In genomic region chr5:170892201-170892600, GRCh38 we compare ENCODE assay signal across 21 cellular contexts. TPM values are rescaled to one million over a fixed set of nuclear protein-coding genes. Genes with fewer than 3 reads are reported as not detected.
DNase-seq lines count a peak whose midpoint lies in the region; TF ChIP-seq lines count a peak whose summit lies in the region.
"Had no signal": no experiment of that assay in that cellular context is flagged by ENCODE, and none has a peak within 500 bp of the region (broad histone marks: within the 10 kb centered on the region; RNA-seq: fewer than 3 reads in every experiment).

No MANE protein-coding gene starts in this region.

- peak; percentile 33 for DNase-seq in HS-5 (ENCODE audit: low read depth)
- peak; percentile 29 for DNase-seq in astrocyte of the cerebellum (ENCODE audit: low read depth)
- peak; percentile 56 for DNase-seq in fibroblast of pulmonary artery (ENCODE audit: low read depth)
- DNase-seq in smooth muscle cell (lab: John Stamatoyannopoulos, UW; ENCODE audit: unreplicated experiment): no peak
- no peak for DNase-seq in DMS153 treated with DMSO at 0.1 percent for 48 hours (lab: John Stamatoyannopoulos, UW; ENCODE audit: unreplicated experiment)
- no peak for DNase-seq in NCI-H524 (lab: John Stamatoyannopoulos, UW)
- no peak for DNase-seq in UCSD-AML1 (lab: John Stamatoyannopoulos, UW; ENCODE audit: unreplicated experiment)
- DNase-seq: activated CD4-positive, alpha-beta T cell treated with anti-CD3 and anti-CD28 coated beads for 1 hour; AML-193; hypothalamus; NCI-H187; NCI-H2227 treated with DMSO at 0.1 percent for 48 hours; NK-92 treated with Interleukin-12 subunit alpha and Interleukin-12 subunit beta, amount 100 ng/mL, for 24 hours; occipital lobe; RPMI8226; T1000 had no signal

- no peak overlapping the region for H3K9ac ChIP-seq in smooth muscle cell (ENCODE audit: low read depth)

- no peak overlapping the region for H3K4me3 ChIP-seq in astrocyte of the cerebellum (ENCODE audit: low read depth, low read length)
- H3K4me3 ChIP-seq in fibroblast of pulmonary artery (replicated peaks; ENCODE audit: low read depth, low read length): no peak overlapping the region
- H3K4me3 ChIP-seq in smooth muscle cell: no peak overlapping the region
- H3K4me3 ChIP-seq: esophagus muscularis mucosa, lung, right atrium auricular region had no signal

- WGBS in smooth muscle cell (ENCODE audit: low lambda C conversion rate): 44% methylated on average over 2 of the region's 2 CpGs

- no peaks in the 10 kb centered on the region for H3K9me3 ChIP-seq in smooth muscle cell (replicated peaks; ENCODE audit: low read depth)
- H3K9me3 ChIP-seq: esophagus muscularis mucosa, right atrium auricular region had no signal

- H3K79me2 ChIP-seq in smooth muscle cell (ENCODE audit: low read depth): peaks cover 14% of the 10 kb centered on the region

- H4K20me1 ChIP-seq in smooth muscle cell (ENCODE audit: low read depth): no peaks in the 10 kb centered on the region

- no peak overlapping the region for H2AFZ ChIP-seq in smooth muscle cell (ENCODE audit: low read depth)

- no peak overlapping the region for H3K4me2 ChIP-seq in smooth muscle cell

- peaks cover 3% of the 10 kb centered on the region for H3F3A ChIP-seq in smooth muscle cell (ENCODE audit: low read depth)

- in situ Hi-C loops in astrocyte of the cerebellum (cut with HindIII; ENCODE audit: low sequenced_read_pairs): no loop called here

- H3K27me3 ChIP-seq in smooth muscle cell (ENCODE audit: low read depth): no peaks in the 10 kb centered on the region
- H3K27me3 ChIP-seq: esophagus muscularis mucosa, right atrium auricular region had no signal

- TF ChIP-seq CTCF in astrocyte of the cerebellum (IDR thresholded peaks at IDR 0.05; ENCODE audit: low read depth, low read length, missing control alignments): no peak
- no peak for TF ChIP-seq CTCF in fibroblast of pulmonary artery (IDR thresholded peaks at IDR 0.05; ENCODE audit: low read length, missing control alignments)
- TF ChIP-seq CTCF in smooth muscle cell (IDR thresholded peaks at IDR 0.05; ENCODE audit: borderline replicate concordance, insufficient read depth, poor library complexity, severe bottlenecking): no peak

- H3K36me3 ChIP-seq in smooth muscle cell (ENCODE audit: low read depth): no peaks in the 10 kb centered on the region
- H3K36me3 ChIP-seq: esophagus muscularis mucosa, right atrium auricular region had no signal

- peak overlapping the region; percentile 57 for H3K27ac ChIP-seq in smooth muscle cell (ENCODE audit: low read depth)
- H3K27ac ChIP-seq: esophagus muscularis mucosa, right atrium auricular region had no signal

- H3K4me1 ChIP-seq in smooth muscle cell (ENCODE audit: low read depth): peaks cover 4% of the 10 kb centered on the region
- H3K4me1 ChIP-seq: esophagus muscularis mucosa, right atrium auricular region had no signal

RNA-seq across cellular contexts. Expression of gene RANBP17, which starts 30.4 kb away (rescaled TPM):
- total RNA-seq in smooth muscle cell: 42.6 and 95.5 TPM in 2 replicates
- polyA plus RNA-seq in smooth muscle cell: 13.0 and 20.4 TPM in 2 replicates
- total RNA-seq: activated CD8-positive, alpha-beta memory T cell treated with anti-CD3 and anti-CD28 coated beads for 36 hours; activated naive CD4-positive, alpha-beta T cell treated with anti-CD3 and anti-CD28 coated beads, Interleukin-2, amount 50 U/mL, for 72 hours had no signal

Comparison
In these comparisons a context has a peak if more than half of its experiments do, and no peak if none do; other contexts are left out.
1. DNase-seq: peak in HS-5 (single experiment), astrocyte of the cerebellum (single experiment) and fibroblast of pulmonary artery (single experiment); none in smooth muscle cell (single experiment), DMS153 treated with DMSO at 0.1 percent for 48 hours (single experiment), NCI-H524 (0 of 2) and UCSD-AML1 (single experiment).